ENCODE assay signal across 12 cellular contexts in the genomic region with DNA sequence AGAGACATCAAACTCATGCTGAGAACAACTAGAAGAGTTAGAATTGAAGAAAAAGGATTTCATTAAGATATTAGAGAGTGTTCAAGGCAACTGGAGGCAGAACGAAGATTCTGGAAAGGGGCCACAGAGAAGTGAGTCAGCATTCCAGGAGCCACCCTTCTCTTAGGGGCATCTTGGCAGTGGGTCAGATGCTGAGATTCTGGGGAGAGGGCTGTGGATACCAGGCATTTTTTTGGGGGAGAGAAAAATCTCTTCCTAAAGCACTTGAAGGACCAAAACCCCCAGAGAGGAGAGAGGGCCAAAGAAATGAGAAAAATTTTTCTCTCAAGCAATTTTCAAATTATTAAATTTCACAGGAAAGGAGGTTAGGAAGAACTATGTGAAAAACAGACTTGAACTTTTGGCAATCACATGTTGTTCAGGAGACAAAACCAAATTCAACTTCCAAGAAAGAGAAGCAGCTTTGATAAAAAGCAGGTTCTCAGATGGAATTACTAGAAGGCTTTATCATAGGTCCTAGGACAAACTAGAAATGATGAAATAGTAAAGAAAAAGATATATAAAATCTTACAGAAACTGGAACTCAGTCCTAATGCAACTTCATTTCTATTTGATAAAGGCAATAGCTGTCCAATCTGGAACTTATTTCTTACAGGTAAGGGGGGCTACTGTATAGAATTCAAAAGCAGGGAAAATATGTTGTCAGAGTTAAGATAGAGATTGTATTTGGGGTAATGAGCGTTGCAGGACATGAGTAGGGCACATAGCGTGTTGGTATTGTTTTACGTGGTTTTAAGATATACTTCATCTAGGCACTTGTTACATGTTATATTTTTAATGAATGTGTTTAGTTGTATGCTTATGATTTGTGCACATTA. TPM values are rescaled to one million over a fixed set of nuclear protein-coding genes. Genes with fewer than 3 reads are reported as not detected.
DNase-seq lines count a peak whose midpoint lies in the region; ATAC-seq and TF ChIP-seq lines count a peak whose summit lies in the region.
"Had no signal": no experiment of that assay in that cellular context is flagged by ENCODE, and none has a peak within 500 bp of the region (broad histone marks: within the 10 kb centered on the region; RNA-seq: fewer than 3 reads in every experiment).

No MANE protein-coding gene starts in this region.

- H3K4me1 Mint-ChIP-seq in osteocyte (ENCODE audit: unreplicated experiment), result peaks cover 24% of the 10 kb centered on the region

- H3K36me3 Mint-ChIP-seq in osteocyte (ENCODE audit: unreplicated experiment), result peaks cover 15% of the 10 kb centered on the region

- H3K4me3 ChIP-seq in astrocyte of the spinal cord (ENCODE audit: low read depth, low read length) (no peak overlapping the region), mucosa of descending colon (no peak overlapping the region)

- no peaks in the 10 kb centered on the region for H3K27me3 Mint-ChIP-seq in osteocyte (ENCODE audit: unreplicated experiment)

- no peak overlapping the region for H3K4me3 Mint-ChIP-seq in osteocyte (ENCODE audit: unreplicated experiment)

- ATAC-seq in HG03139 (IDR thresholded peaks at IDR 0.05; ENCODE audit: unreplicated experiment) (no peak), mucosa of descending colon (no peak), HG02938 (IDR thresholded peaks at IDR 0.05; ENCODE audit: unreplicated experiment) (no peak)

- no peaks in the 10 kb centered on the region for H3K9me3 ChIP-seq in mucosa of descending colon

- in situ Hi-C loops in astrocyte of the spinal cord (cut with HindIII; ENCODE audit: low sequenced_read_pairs), result no loop called here

- no peaks in the 10 kb centered on the region for H3K36me3 ChIP-seq in mucosa of descending colon (ENCODE audit: low read depth)

- TF ChIP-seq CTCF in astrocyte of the spinal cord (IDR thresholded peaks at IDR 0.05; ENCODE audit: low read depth, low read length), result no peak
- no peak for TF ChIP-seq CTCF in osteocyte (IDR thresholded peaks at IDR 0.05)
- TF ChIP-seq CTCF in mucosa of descending colon (IDR thresholded peaks at IDR 0.05), result no peak

- no peaks in the 10 kb centered on the region for H3K4me1 ChIP-seq in mucosa of descending colon (ENCODE audit: low read depth)

- DNase-seq in ELR (ENCODE audit: low read depth), result peak; percentile 13
- DNase-seq in NAMALWA (ENCODE audit: low spot score), result peak; percentile 63
- DNase-seq in astrocyte of the spinal cord (ENCODE audit: low read depth, low spot score), result peak; percentile 53
- DNase-seq in osteocyte (ENCODE audit: extremely low spot score, unreplicated experiment), result no peak
- no peak for DNase-seq in HT-29 (ENCODE audit: low spot score)
- DNase-seq in mucosa of descending colon, result no peak
- DNase-seq: cerebellar nuclear complex; DND-41; NCI-H345; stimulated activated CD8-positive, alpha-beta memory T cell treated with anti-CD3 and anti-CD28 coated beads, Interleukin-4, amount 100 ng/mL, for 48 hours had no signal

- no peaks in the 10 kb centered on the region for H3K9me3 Mint-ChIP-seq in osteocyte (ENCODE audit: unreplicated experiment)

- peak overlapping the region; percentile 82 for H3K27ac Mint-ChIP-seq in osteocyte (ENCODE audit: unreplicated experiment)

- intact Hi-C loops in mucosa of descending colon (cut with DNase I, micrococcal nuclease), result no loop called here

RNA-seq across cellular contexts. Expression of a gene that starts 1.1 kb away (rescaled TPM):
- total RNA-seq in osteocyte (7.4 and 10.0 TPM in 2 replicates), mucosa of descending colon (10 to 100 TPM in 1 of 3 donors, 1 to 10 TPM in 2; 7.1 to 10.1 (median 7.2) TPM)
- total RNA-seq in HT-29 (2014; rRNA removed; shearing (Covaris generic)), result 0.03 and 0.37 TPM in 2 replicates

Comparison
In these comparisons a context has a peak if more than half of its experiments do, and no peak if none do; other contexts are left out.
1. DNase-seq: peak in ELR (single experiment), NAMALWA (single experiment) and astrocyte of the spinal cord (single experiment); none in osteocyte (single experiment), HT-29 (single experiment) and mucosa of descending colon (0 of 3).